Comparison of ENCODE assay signal across 17 cellular contexts in genomic region chr12:541676-542289, GRCh38.
DNase-seq lines count a peak whose midpoint lies in the region; ATAC-seq and TF ChIP-seq lines count a peak whose summit lies in the region.
"Had no signal": no experiment of that assay in that cellular context is flagged by ENCODE, and none has a peak within 500 bp of the region (broad histone marks: within the 10 kb centered on the region; RNA-seq: fewer than 3 reads in every experiment).

No MANE protein-coding gene starts in this region.

- H2AFZ ChIP-seq in neuronal stem cell (ENCODE audit: low read length): peak overlapping the region; percentile 80

- H3K9me3 ChIP-seq in A673 (ENCODE audit: low read depth, low read length, poor library complexity, severe bottlenecking): no peaks in the 10 kb centered on the region
- H3K9me3 ChIP-seq in cardiac muscle cell (ENCODE audit: low read depth): no peaks in the 10 kb centered on the region
- no peaks in the 10 kb centered on the region for H3K9me3 ChIP-seq in neuronal stem cell (replicated peaks in 1 of 2; ENCODE audit: control insufficient read depth in 2 of 2, insufficient read depth in 1 of 2, low read depth in 1 of 2, low read length in 2 of 2)
- H3K9me3 ChIP-seq in upper lobe of left lung: no peaks in the 10 kb centered on the region
- H3K9me3 ChIP-seq: SJSA1, uterus had no signal

- H3K9ac ChIP-seq in neuronal stem cell (ENCODE audit: low read depth, low read length, poor library complexity): peak overlapping the region; percentile 61

- DNase-seq in A673 (ENCODE audit: low spot score) (no peak), RWPE1 (ENCODE audit: low spot score) (peak; percentile 36), cardiac muscle cell (ENCODE audit: low read depth in 1 of 2, low spot score in 1 of 2) (peak in 1 of 2 donors; percentile 47), neuronal stem cell (ENCODE audit: low spot score) (no peak), upper lobe of left lung (no peak), dermis blood vessel endothelial cell (no peak), endothelial cell (ENCODE audit: low spot score) (no peak)
- DNase-seq: activated B cell treated with CpG ODN at 0.5 μM for 24 hours; activated CD8-positive, alpha-beta memory T cell treated with anti-CD3 and anti-CD28 coated beads, Interleukin-2, amount 50 U/mL, for 48 hours; DMS53; hippocampal formation; NCI-H1105 treated with DMSO at 0.1 percent for 48 hours; uterus had no signal

- POLR2A ChIA-PET in A673 (lab: Charles Lee; ENCODE audit: low non-redundant PET) (no interaction called here), RWPE1 (lab: Yijun Ruan, JAX; ENCODE audit: low non-redundant PET) (no interaction called here)

- H3K4me2 ChIP-seq in neuronal stem cell (ENCODE audit: insufficient read depth, low read length, poor library complexity, severe bottlenecking): peak overlapping the region; percentile 26

- TF ChIP-seq POLR2A in upper lobe of left lung (IDR thresholded peaks at IDR 0.05): no peak

- peak overlapping the region; percentile 45 for H2BK5ac ChIP-seq in neuronal stem cell (ENCODE audit: low read length)

- H3K4me3 Mint-ChIP-seq in endothelial cell (ENCODE audit: unreplicated experiment): no peak overlapping the region
- H3K4me3 Mint-ChIP-seq: activated B cell treated with CpG ODN at 0.5 μM for 24 hours had no signal

- H3K9me3 Mint-ChIP-seq in endothelial cell (ENCODE audit: unreplicated experiment): no peaks in the 10 kb centered on the region
- H3K9me3 Mint-ChIP-seq: activated B cell treated with CpG ODN at 0.5 μM for 24 hours had no signal

- no peak overlapping the region for H3K4me3 ChIP-seq in A673 (ENCODE audit: low read depth, low read length, poor library complexity, severe bottlenecking)
- H3K4me3 ChIP-seq in cardiac muscle cell: no peak overlapping the region
- H3K4me3 ChIP-seq in neuronal stem cell (ENCODE audit: low read length in 2 of 2): no peak overlapping the region
- no peak overlapping the region for H3K4me3 ChIP-seq in upper lobe of left lung
- H3K4me3 ChIP-seq: SJSA1, uterus had no signal

- H3K4me1 ChIP-seq in A673 (ENCODE audit: insufficient read depth, low read length, poor library complexity, severe bottlenecking) (peaks cover 25% of the 10 kb centered on the region), cardiac muscle cell (ENCODE audit: low read depth) (peaks cover 20% of the 10 kb centered on the region), neuronal stem cell (ENCODE audit: control insufficient read depth in 2 of 2, insufficient read depth in 1 of 2, low read depth in 1 of 2, low read length in 2 of 2) (peaks cover 21 to 27% of the 10 kb centered on the region in 2 donors), upper lobe of left lung (peaks cover 3 to 9% (median 6%) of the 10 kb centered on the region in 4 donors)
- H3K4me1 ChIP-seq: uterus had no signal

- CTCF ChIA-PET in A673 (lab: Charles Lee) (no interaction called here), RWPE1 (lab: Yijun Ruan, JAX) (interaction anchor here (0.6 kb wide), 1 partner anchor 1111 kb away, joined by 3 read pairs; no protein-coding TSS in a partner anchor)

- WGBS in neuronal stem cell (ENCODE audit: extremely low coverage in 2 of 2, insufficient read length in 2 of 2, insufficient replicate concordance in 1 of 2), 2 donors: no CpG with 5 or more reads among the region's 8 CpGs
- WGBS in upper lobe of left lung, 2 donors: 66 to 76% methylated on average over 7 to 8 of the region's 8 CpGs

- no peak overlapping the region for H3K4ac ChIP-seq in neuronal stem cell (ENCODE audit: low read length)

- no peak overlapping the region for H3K27ac Mint-ChIP-seq in endothelial cell (ENCODE audit: unreplicated experiment)
- H3K27ac Mint-ChIP-seq: activated B cell treated with CpG ODN at 0.5 μM for 24 hours had no signal

- H2BK15ac ChIP-seq in neuronal stem cell (ENCODE audit: low read length): peak overlapping the region; percentile 53

- peak overlapping the region; percentile 96 for H2BK12ac ChIP-seq in neuronal stem cell (ENCODE audit: low read length)

- BruUV-seq in A673 (replicated peaks; lab: Mats Ljungman, UMichigan): no TSS peak

- H3K36me3 ChIP-seq in A673 (ENCODE audit: insufficient read depth, low read length, poor library complexity, severe bottlenecking) (no peaks in the 10 kb centered on the region), cardiac muscle cell (no peaks in the 10 kb centered on the region), neuronal stem cell (replicated peaks in 1 of 2; ENCODE audit: control insufficient read depth in 2 of 2, insufficient read depth in 2 of 2, low read length in 2 of 2) (no peaks in the 10 kb centered on the region), upper lobe of left lung (no peaks in the 10 kb centered on the region)
- H3K36me3 ChIP-seq: SJSA1, uterus had no signal

- peak overlapping the region; percentile 25 for H4K91ac ChIP-seq in neuronal stem cell (ENCODE audit: low read depth, low read length, poor library complexity)

- peak overlapping the region; percentile 2 for H3K23ac ChIP-seq in neuronal stem cell (ENCODE audit: low read depth, low read length, poor library complexity)

- H3K27me3 Mint-ChIP-seq in endothelial cell (ENCODE audit: unreplicated experiment): peaks cover 11% of the 10 kb centered on the region

- H2AK5ac ChIP-seq in neuronal stem cell (ENCODE audit: low read depth, low read length): peak overlapping the region; percentile 95

- H3K27me3 ChIP-seq in A673 (replicated peaks; ENCODE audit: insufficient read depth, low read depth, low read length, poor library complexity): no peaks in the 10 kb centered on the region
- H3K27me3 ChIP-seq in cardiac muscle cell: no peaks in the 10 kb centered on the region
- H3K27me3 ChIP-seq in neuronal stem cell (ENCODE audit: control insufficient read depth in 3 of 3, insufficient read depth in 3 of 3, low read depth in 1 of 3, low read length in 3 of 3): peaks cover 0 to 3% (median 0%) of the 10 kb centered on the region in 3 experiments
- no peaks in the 10 kb centered on the region for H3K27me3 ChIP-seq in upper lobe of left lung
- H3K27me3 ChIP-seq: uterus had no signal

- no peak overlapping the region for H2BK120ac ChIP-seq in neuronal stem cell (ENCODE audit: low read depth, low read length)

- H3K14ac ChIP-seq in neuronal stem cell (ENCODE audit: low read length): no peak overlapping the region

- H4K8ac ChIP-seq in neuronal stem cell (ENCODE audit: low read depth, low read length): peak overlapping the region; percentile 52

- ATAC-seq in upper lobe of left lung (ENCODE audit: low FRiP score in 2 of 2) (no peak), GM21825 (IDR thresholded peaks at IDR 0.05; ENCODE audit: unreplicated experiment) (no peak)
- ATAC-seq: HCT116, HepG2 had no signal

- H3K79me1 ChIP-seq in neuronal stem cell (ENCODE audit: low read depth, low read length): no peaks in the 10 kb centered on the region

- H3K36me3 Mint-ChIP-seq in endothelial cell (ENCODE audit: low read depth, unreplicated experiment): peaks cover 3% of the 10 kb centered on the region

- intact Hi-C loops in A673 (cut with micrococcal nuclease; ENCODE audit: unreplicated experiment): no loop called here

- peaks cover 33% of the 10 kb centered on the region for H3K4me1 Mint-ChIP-seq in endothelial cell (ENCODE audit: unreplicated experiment)

- no peak for TF ChIP-seq CTCF in A673 (conservative IDR thresholded peaks at IDR 0.05; ENCODE audit: low read depth, low read length)
- no peak for TF ChIP-seq CTCF in RWPE1 (conservative IDR thresholded peaks at IDR 0.05; ENCODE audit: low read depth)
- TF ChIP-seq CTCF in cardiac muscle cell (IDR thresholded peaks at IDR 0.05; ENCODE audit: low read depth, low read length): no peak
- no peak for TF ChIP-seq CTCF in upper lobe of left lung (IDR thresholded peaks at IDR 0.05)
- TF ChIP-seq CTCF in endothelial cell (IDR thresholded peaks at IDR 0.05; ENCODE audit: unreplicated experiment): no peak

- TF ChIP-seq EP300 in upper lobe of left lung (IDR thresholded peaks at IDR 0.05): no peak

- H3K18ac ChIP-seq in neuronal stem cell (ENCODE audit: low read length): peak overlapping the region; percentile 92

- H3K27ac ChIP-seq in A673 (ENCODE audit: low read depth, low read length, poor library complexity, severe bottlenecking): peak overlapping the region; percentile 24
- no peak overlapping the region for H3K27ac ChIP-seq in RWPE1
- peak overlapping the region; percentile 66 for H3K27ac ChIP-seq in cardiac muscle cell
- H3K27ac ChIP-seq in neuronal stem cell (replicated peaks; ENCODE audit: low read length): peak overlapping the region; percentile 58
- H3K27ac ChIP-seq in upper lobe of left lung: no peak overlapping the region
- H3K27ac ChIP-seq: SJSA1, uterus had no signal

Comparison
In these comparisons a context has a peak if more than half of its experiments do, and no peak if none do; other contexts are left out.
1. H3K27ac ChIP-seq: peak in A673 (single experiment), cardiac muscle cell (single experiment) and neuronal stem cell (single experiment); none in RWPE1 (single experiment) and upper lobe of left lung (0 of 4).